In the genomic region with DNA sequence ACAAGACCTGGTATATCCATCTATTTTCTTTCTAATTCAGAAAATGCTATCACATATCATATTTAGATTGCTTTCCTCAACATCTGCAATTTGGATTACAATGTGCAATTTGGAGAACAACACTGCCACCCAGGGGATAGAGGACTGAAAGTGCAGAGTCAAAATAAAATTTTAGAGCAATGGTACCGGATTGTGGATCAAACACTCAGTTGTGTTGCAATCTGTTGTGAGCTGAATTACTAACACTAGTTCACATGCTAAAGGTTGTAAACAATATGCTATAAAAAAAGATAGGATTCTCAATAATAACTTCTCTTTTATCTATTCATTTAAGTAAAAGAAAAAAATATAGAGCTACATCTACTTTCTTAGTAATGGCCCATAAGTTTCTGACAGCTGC, we compare ENCODE assay signal across 10 cellular contexts. TPM values are rescaled to one million over a fixed set of nuclear protein-coding genes. Genes with fewer than 3 reads are reported as not detected.
DNase-seq lines count a peak whose midpoint lies in the region; ATAC-seq and TF ChIP-seq lines count a peak whose summit lies in the region.
"Had no signal": no experiment of that assay in that cellular context is flagged by ENCODE, and none has a peak within 500 bp of the region (broad histone marks: within the 10 kb centered on the region; RNA-seq: fewer than 3 reads in every experiment).

No MANE protein-coding gene starts in this region.

- H3K9me3 Mint-ChIP-seq in CD4-positive, alpha-beta T cell = peaks cover 2% of the 10 kb centered on the region
- peaks cover 12% of the 10 kb centered on the region for H3K9me3 Mint-ChIP-seq in endodermal cell
- peaks cover 0 to 3% (median 0%) of the 10 kb centered on the region in 11 donors for H3K9me3 Mint-ChIP-seq in naive thymus-derived CD4-positive, alpha-beta T cell
- H3K9me3 Mint-ChIP-seq: naive thymus-derived CD8-positive, alpha-beta T cell; T-cell had no signal

- H3K27me3 Mint-ChIP-seq in CD4-positive, alpha-beta T cell = peaks cover 26% of the 10 kb centered on the region
- H3K27me3 Mint-ChIP-seq in endodermal cell (ENCODE audit: insufficient read depth) = no peaks in the 10 kb centered on the region
- H3K27me3 Mint-ChIP-seq in naive thymus-derived CD4-positive, alpha-beta T cell = peaks cover 4 to 14% (median 9%) of the 10 kb centered on the region in 5 donors

- no peak overlapping the region for H3K27ac ChIP-seq in CD4-positive, alpha-beta T cell (ENCODE audit: low read depth, low read length)
- H3K27ac ChIP-seq in endodermal cell (ENCODE audit: low read depth, low read length) = no peak overlapping the region
- no peak overlapping the region for H3K27ac ChIP-seq in naive thymus-derived CD4-positive, alpha-beta T cell (ENCODE audit: low read depth, low read length)

- DNase-seq in CD4-positive, alpha-beta T cell = no peak
- peak; percentile 51 for DNase-seq in HT-29 (ENCODE audit: low spot score)
- peak; percentile 56 for DNase-seq in OCI-M1 (lab: John Stamatoyannopoulos, UW)
- peak; percentile 61 for DNase-seq in endodermal cell
- DNase-seq in naive thymus-derived CD4-positive, alpha-beta T cell = peak in 4 of 9 donors; percentile 8 to 27 (median 18)
- DNase-seq in activated T-cell treated with anti-CD3 and anti-CD28 coated beads, Interleukin-2, amount 50 U/mL, for 1 hour = no peak

- intact Hi-C loops in CD4-positive, alpha-beta T cell (cut with DNase I, micrococcal nuclease) = loop anchor here in 1 of 2 experiments (10.0 kb wide), 1 partner anchor 1295 kb away; no protein-coding TSS in a partner anchor
- intact Hi-C loops in naive thymus-derived CD4-positive, alpha-beta T cell (cut with micrococcal nuclease) = loop anchor here in 1 of 2 donors (5.0 kb wide), 1 partner anchor 1293 kb away; no protein-coding TSS in a partner anchor

- H3K27ac Mint-ChIP-seq in CD4-positive, alpha-beta T cell = no peak overlapping the region
- no peak overlapping the region for H3K27ac Mint-ChIP-seq in endodermal cell
- no peak overlapping the region for H3K27ac Mint-ChIP-seq in naive thymus-derived CD4-positive, alpha-beta T cell
- H3K27ac Mint-ChIP-seq: naive thymus-derived CD8-positive, alpha-beta T cell; T-cell had no signal

- peak; percentile 40 for TF ChIP-seq CTCF in CD4-positive, alpha-beta T cell (IDR thresholded peaks at IDR 0.05)
- TF ChIP-seq CTCF in endodermal cell (conservative IDR thresholded peaks at IDR 0.05) = peak; percentile 86

- 56% methylated on average over 1 of the region's 1 CpG; no CpG with 5 or more reads in 1 of the 2 experiments for WGBS in endodermal cell (ENCODE audit: insufficient coverage in 1 of 2, insufficient read length in 1 of 2), 2 experiments

- H3K4me3 ChIP-seq in endodermal cell (ENCODE audit: low read length) = no peak overlapping the region
- no peak overlapping the region for H3K4me3 ChIP-seq in naive thymus-derived CD4-positive, alpha-beta T cell (ENCODE audit: low read length)

- no peaks in the 10 kb centered on the region for H3K36me3 ChIP-seq in endodermal cell (ENCODE audit: control insufficient read depth, insufficient read depth, low read length)
- no peaks in the 10 kb centered on the region for H3K36me3 ChIP-seq in naive thymus-derived CD4-positive, alpha-beta T cell (ENCODE audit: control insufficient read depth in 2 of 3, insufficient read depth in 3 of 3, low read length in 3 of 3)

- H3K4me3 Mint-ChIP-seq in CD4-positive, alpha-beta T cell = no peak overlapping the region
- no peak overlapping the region for H3K4me3 Mint-ChIP-seq in endodermal cell
- no peak overlapping the region for H3K4me3 Mint-ChIP-seq in naive thymus-derived CD4-positive, alpha-beta T cell
- H3K4me3 Mint-ChIP-seq: naive thymus-derived CD8-positive, alpha-beta T cell; T-cell had no signal

- peaks cover 8% of the 10 kb centered on the region for H3K27me3 ChIP-seq in CD4-positive, alpha-beta T cell (ENCODE audit: control insufficient read depth, insufficient read depth, low read length)
- H3K27me3 ChIP-seq in endodermal cell (ENCODE audit: control insufficient read depth, insufficient read depth, low read length, poor library complexity, severe bottlenecking) = no peaks in the 10 kb centered on the region
- H3K27me3 ChIP-seq in naive thymus-derived CD4-positive, alpha-beta T cell (ENCODE audit: control insufficient read depth in 2 of 2, insufficient read depth in 2 of 2, low read length in 2 of 2) = no peaks in the 10 kb centered on the region

- CTCF ChIA-PET in CD4-positive, alpha-beta T cell (lab: Charles Lee) = interaction anchor here (1.7 kb wide), 1 partner anchor 11 kb away, joined by 7 read pairs; a partner anchor contains a TSS
- CTCF ChIA-PET in naive thymus-derived CD4-positive, alpha-beta T cell (lab: Charles Lee) = no interaction called here

- POLR2A ChIA-PET in CD4-positive, alpha-beta T cell (lab: Charles Lee) = interaction anchor here (1.0 kb wide), 1 partner anchor 12 kb away, joined by 7 read pairs; a partner anchor contains a TSS
- POLR2A ChIA-PET in naive thymus-derived CD4-positive, alpha-beta T cell (lab: Charles Lee) = no interaction called here

- H3K4me1 ChIP-seq in endodermal cell (ENCODE audit: control insufficient read depth, insufficient read depth, low read length) = no peaks in the 10 kb centered on the region
- no peaks in the 10 kb centered on the region for H3K4me1 ChIP-seq in naive thymus-derived CD4-positive, alpha-beta T cell (ENCODE audit: control insufficient read depth in 2 of 2, insufficient read depth in 2 of 2, low read length in 2 of 2)

- ATAC-seq in CD4-positive, alpha-beta T cell (ENCODE audit: poor library complexity) = peak; percentile 49
- peak; percentile 62 for ATAC-seq in GM18858 (IDR thresholded peaks at IDR 0.05; ENCODE audit: unreplicated experiment)
- ATAC-seq in naive thymus-derived CD4-positive, alpha-beta T cell = peak; percentile 36
- ATAC-seq in HG02938 (IDR thresholded peaks at IDR 0.05; ENCODE audit: unreplicated experiment) = no peak

- H3K9ac ChIP-seq in endodermal cell (ENCODE audit: extremely low read depth, low read length, poor library complexity, severe bottlenecking) = no peak overlapping the region

- no peaks in the 10 kb centered on the region for H3K36me3 Mint-ChIP-seq in CD4-positive, alpha-beta T cell (ENCODE audit: low read depth)
- no peaks in the 10 kb centered on the region for H3K36me3 Mint-ChIP-seq in endodermal cell (ENCODE audit: low read depth)
- no peaks in the 10 kb centered on the region for H3K36me3 Mint-ChIP-seq in naive thymus-derived CD4-positive, alpha-beta T cell
- H3K36me3 Mint-ChIP-seq: naive thymus-derived CD8-positive, alpha-beta T cell; T-cell had no signal

- H3K9me3 ChIP-seq in CD4-positive, alpha-beta T cell (ENCODE audit: control insufficient read depth, low read length) = no peaks in the 10 kb centered on the region
- peaks cover 5% of the 10 kb centered on the region for H3K9me3 ChIP-seq in endodermal cell (ENCODE audit: control insufficient read depth, low read length)
- no peaks in the 10 kb centered on the region for H3K9me3 ChIP-seq in naive thymus-derived CD4-positive, alpha-beta T cell (ENCODE audit: control insufficient read depth in 2 of 3, low read length in 3 of 3)

- no peaks in the 10 kb centered on the region for H3K4me1 Mint-ChIP-seq in CD4-positive, alpha-beta T cell (ENCODE audit: low read depth)
- no peaks in the 10 kb centered on the region for H3K4me1 Mint-ChIP-seq in endodermal cell
- H3K4me1 Mint-ChIP-seq in naive thymus-derived CD4-positive, alpha-beta T cell = no peaks in the 10 kb centered on the region
- H3K4me1 Mint-ChIP-seq: naive thymus-derived CD8-positive, alpha-beta T cell; T-cell had no signal

RNA-seq across cellular contexts. Expression of a gene that starts 11.9 kb away (rescaled TPM):
- 1 to 10 TPM; 4.0 to 4.6 TPM for total RNA-seq in CD4-positive, alpha-beta T cell
- 4.2 and 5.7 TPM in 2 replicates for total RNA-seq in HT-29 (2014; rRNA removed; shearing (Covaris generic))
- total RNA-seq in endodermal cell = 10 to 100 TPM; 19.2 to 24.2 TPM
- 12.1 TPM for polyA plus RNA-seq in endodermal cell (2013, experiment 1 of 2)
- polyA plus RNA-seq in endodermal cell (2013, experiment 2 of 2) = 11.2 TPM
- total RNA-seq in naive thymus-derived CD4-positive, alpha-beta T cell = 10 to 100 TPM in 3 of 5 experiments, 1 to 10 TPM in 2; 7.5 to 14.5 (median 11.8) TPM
- 10 to 100 TPM; 11.8 to 13.3 TPM for polyA plus RNA-seq in naive thymus-derived CD4-positive, alpha-beta T cell

Comparison
In these comparisons a context has a peak if more than half of its experiments do, and no peak if none do; other contexts are left out.
1. DNase-seq: peak in HT-29 (single experiment), OCI-M1 (single experiment) and endodermal cell (single experiment); none in CD4-positive, alpha-beta T cell (0 of 10) and activated T-cell treated with anti-CD3 and anti-CD28 coated beads, Interleukin-2, amount 50 U/mL, for 1 hour (single experiment).